ENCODE assay signal across 19 cellular contexts in genomic region chr5:149687789-149688188, GRCh38. TPM values are rescaled to one million over a fixed set of nuclear protein-coding genes. Genes with fewer than 3 reads are reported as not detected.
DNase-seq lines count a peak whose midpoint lies in the region; ATAC-seq, FAIRE-seq and TF ChIP-seq lines count a peak whose summit lies in the region.
"Had no signal": no experiment of that assay in that cellular context is flagged by ENCODE, and none has a peak within 500 bp of the region (broad histone marks: within the 10 kb centered on the region; RNA-seq: fewer than 3 reads in every experiment).

No MANE protein-coding gene starts in this region.

- no peaks in the 10 kb centered on the region for H3K9me2 ChIP-seq in PC-3 (replicated peaks; ENCODE audit: low read length)

- H3K79me2 ChIP-seq in K562 (ENCODE audit: control insufficient read depth, insufficient read depth, low read length) (no peaks in the 10 kb centered on the region), PC-3 (ENCODE audit: low read length) (no peaks in the 10 kb centered on the region)

- H4K20me1 ChIP-seq in K562 (replicated peaks; ENCODE audit: control insufficient read depth, insufficient read depth, low read length) (no peaks in the 10 kb centered on the region), PC-3 (ENCODE audit: low read length) (no peaks in the 10 kb centered on the region)

- H3F3A ChIP-seq in PC-3 (ENCODE audit: low read length, unreplicated experiment) = no peaks in the 10 kb centered on the region

- CTCF ChIA-PET in K562 (lab: Yijun Ruan, JAX; ENCODE audit: low intra/inter-chr PET ratio) = no interaction called here
- CTCF ChIA-PET in MCF 10A (lab: Yijun Ruan, JAX) = interaction anchor here (1.0 kb wide), 2 partner anchors 165 to 305 kb away, joined by 3 read pairs; no protein-coding TSS in a partner anchor
- CTCF ChIA-PET in PC-3 (lab: Charles Lee) = interaction anchor here (0.5 kb wide), 1 partner anchor 318 kb away, joined by 5 read pairs; no protein-coding TSS in a partner anchor

- H3K4me2 ChIP-seq in K562 (ENCODE audit: insufficient read depth, low read length) = no peak overlapping the region
- H3K4me2 ChIP-seq in PC-3 (ENCODE audit: low read length) = no peak overlapping the region

- intact Hi-C loops in CD14-positive monocyte (cut with micrococcal nuclease) (no loop called here), K562 (cut with micrococcal nuclease) (no loop called here), MCF 10A (cut with micrococcal nuclease) (no loop called here), PC-3 (cut with micrococcal nuclease) (no loop called here)

- no peaks in the 10 kb centered on the region for H3K9me3 Mint-ChIP-seq in CD14-positive monocyte
- H3K9me3 Mint-ChIP-seq in MCF 10A (ENCODE audit: unreplicated experiment) = no peaks in the 10 kb centered on the region
- H3K9me3 Mint-ChIP-seq: CD8-positive, alpha-beta T cell had no signal

- WGBS in K562 (ENCODE audit: insufficient coverage, low coverage, missing lambda C conversion rate) = 26% methylated on average over 3 of the region's 3 CpGs

- H3K4me1 ChIP-seq in K562 (replicated peaks in 1 of 2; ENCODE audit: control insufficient read depth in 2 of 2, insufficient read depth in 2 of 2, low read length in 2 of 2) (peaks cover 0 to 9% of the 10 kb centered on the region in 2 experiments; a peak in 2 of 5 replicates), PC-3 (ENCODE audit: insufficient read depth, low read length) (no peaks in the 10 kb centered on the region)
- H3K4me1 ChIP-seq: HAP-1, SJSA1 had no signal

- H3K4me1 Mint-ChIP-seq in CD14-positive monocyte (peaks cover 62% of the 10 kb centered on the region), MCF 10A (ENCODE audit: insufficient read depth, unreplicated experiment) (no peaks in the 10 kb centered on the region)

- TF ChIP-seq RAD21 in K562 (CRISPR knock-in tag; conservative IDR thresholded peaks at IDR 0.05 in 1 of 2, IDR thresholded peaks at IDR 0.05 in 1 of 2) = no peak

- H3K27ac ChIP-seq in K562 (ENCODE audit: extremely low read depth, low read depth, low read length) (no peak overlapping the region), PC-3 (ENCODE audit: low read length) (no peak overlapping the region)
- H3K27ac ChIP-seq: SJSA1 had no signal

- no peaks in the 10 kb centered on the region for H3K36me3 ChIP-seq in K562 (ENCODE audit: control insufficient read depth, insufficient read depth, low read length)
- no peaks in the 10 kb centered on the region for H3K36me3 ChIP-seq in PC-3 (ENCODE audit: low read depth, low read length)
- H3K36me3 ChIP-seq: HAP-1, SJSA1 had no signal

- H2AFZ ChIP-seq in K562 (ENCODE audit: low read depth, low read length) (peak overlapping the region; percentile 6; the same call in 1 of the 2 replicates), PC-3 (ENCODE audit: low read length) (no peak overlapping the region)

- ATAC-seq in K562 (no peak), PC-3 (no peak)
- ATAC-seq: CD8-positive, alpha-beta T cell had no signal

- BruUV-seq in K562 (replicated peaks; lab: Mats Ljungman, UMichigan) (no TSS peak), MCF 10A (replicated peaks; lab: Mats Ljungman, UMichigan) (no TSS peak), PC-3 (replicated peaks; lab: Mats Ljungman, UMichigan) (no TSS peak)

- TF ChIP-seq CTCF in CD14-positive monocyte (IDR thresholded peaks at IDR 0.05) = no peak
- TF ChIP-seq CTCF in K562 (IDR thresholded peaks at IDR 0.05 in 2 of 3, conservative IDR thresholded peaks at IDR 0.05 in 1 of 3; ENCODE audit: insufficient read depth in 2 of 3, low read depth in 1 of 3, low read length in 3 of 3) = no peak
- no peak for TF ChIP-seq CTCF in MCF 10A (IDR thresholded peaks at IDR 0.05; ENCODE audit: unreplicated experiment)
- no peak for TF ChIP-seq CTCF in PC-3 (conservative IDR thresholded peaks at IDR 0.05; ENCODE audit: low read depth, low read length)

- H3K27me3 ChIP-seq in K562 (ENCODE audit: control insufficient read depth in 2 of 2, insufficient read depth in 2 of 2, low read length in 2 of 2) (no peaks in the 10 kb centered on the region; a peak in 1 of 5 replicates), PC-3 (ENCODE audit: low read length) (peaks cover 53% of the 10 kb centered on the region)

- in situ Hi-C loops in K562 (cut with MboI) = no loop called here

- no peak for TF ChIP-seq POLR2A in K562 (conservative IDR thresholded peaks at IDR 0.05)

- H3K4me3 Mint-ChIP-seq in CD14-positive monocyte (peak overlapping the region; percentile 54 to 84), MCF 10A (ENCODE audit: unreplicated experiment) (no peak overlapping the region)
- H3K4me3 Mint-ChIP-seq: CD8-positive, alpha-beta T cell; IgD-negative memory B cell had no signal

- DNase-seq in AML-193 (lab: John Stamatoyannopoulos, UW) (peak; percentile 46 to 58), CD14-positive monocyte (ENCODE audit: low spot score) (no peak), NOMO-1 treated with DMSO at 0.1 percent for 48 hours (lab: John Stamatoyannopoulos, UW; ENCODE audit: unreplicated experiment) (peak; percentile 50), K562 (ENCODE audit: extremely low read depth in 1 of 4, low spot score in 3 of 4) (no peak), MCF 10A (ENCODE audit: unreplicated experiment) (no peak), PC-3 (no peak), dermis blood vessel endothelial cell (no peak)
- DNase-seq: CD8-positive, alpha-beta T cell; DND-41; NCI-H1048; NCI-H146; NCI-H2081 treated with DMSO at 0.1 percent for 48 hours; NCI-H510A; NCI-H82 had no signal

- no peak for FAIRE-seq in K562 (lab: Jason Lieb, UNC)
- FAIRE-seq: D721Med, G401.6 had no signal

- H3K36me3 Mint-ChIP-seq in CD14-positive monocyte (no peaks in the 10 kb centered on the region), MCF 10A (ENCODE audit: insufficient read depth, unreplicated experiment) (no peaks in the 10 kb centered on the region)
- H3K36me3 Mint-ChIP-seq: CD8-positive, alpha-beta T cell had no signal

- TF ChIP-seq EP300 in K562 (IDR thresholded peaks at IDR 0.05; ENCODE audit: low read length) = no peak

- H3K27ac Mint-ChIP-seq in CD14-positive monocyte = peak overlapping the region; percentile 88 to 95 (median 92)
- no peak overlapping the region for H3K27ac Mint-ChIP-seq in MCF 10A (ENCODE audit: low read depth, unreplicated experiment)
- H3K27ac Mint-ChIP-seq: CD8-positive, alpha-beta T cell had no signal

- H3K27me3 Mint-ChIP-seq in CD14-positive monocyte (ENCODE audit: low read depth in 3 of 3) (peaks cover 1 to 3% (median 2%) of the 10 kb centered on the region in 3 donors), MCF 10A (ENCODE audit: insufficient read depth, unreplicated experiment) (peaks cover 99% of the 10 kb centered on the region)

- POLR2A ChIA-PET in K562 (lab: Yijun Ruan, JAX) (interaction anchor here (0.7 to 1.2 kb wide), 2 partner anchors 14 to 554 kb away, joined by 3 read pairs; no protein-coding TSS in a partner anchor), MCF 10A (lab: Yijun Ruan, JAX) (interaction anchor here (0.6 to 0.7 kb wide), 2 partner anchors 127 to 1290 kb away, joined by 4 to 5 read pairs; no protein-coding TSS in a partner anchor), PC-3 (lab: Charles Lee; ENCODE audit: unreplicated experiment) (interaction anchor here (0.7 kb wide), 1 partner anchor 78 kb away, joined by 3 read pairs; no protein-coding TSS in a partner anchor)

- no peaks in the 10 kb centered on the region for H3K9me3 ChIP-seq in K562 (replicated peaks; ENCODE audit: control insufficient read depth, insufficient read depth, low read depth, low read length)
- H3K9me3 ChIP-seq in PC-3 (ENCODE audit: low read length) = no peaks in the 10 kb centered on the region
- H3K9me3 ChIP-seq: HAP-1, SJSA1 had no signal

- H3K9ac ChIP-seq in K562 (ENCODE audit: insufficient read depth in 1 of 2, low read depth in 2 of 2, low read length in 2 of 2) = no peak overlapping the region
- H3K9ac ChIP-seq in PC-3 (ENCODE audit: low read length) = no peak overlapping the region

- no peak overlapping the region for H3K4me3 ChIP-seq in K562
- H3K4me3 ChIP-seq in PC-3 (ENCODE audit: low read length) = no peak overlapping the region
- H3K4me3 ChIP-seq: HAP-1, SJSA1 had no signal

- no peaks in the 10 kb centered on the region for H3K9me1 ChIP-seq in K562 (ENCODE audit: control insufficient read depth, insufficient read depth, low read length)

TF ChIP-seq in K562, 482 proteins besides CTCF, POLR2A, EP300 and RAD21 (continues in another document):
- no peak for TF ChIP-seq CAMTA2 (CRISPR knock-in tag; conservative IDR thresholded peaks at IDR 0.05)
- TF ChIP-seq ZNF717 (CRISPR knock-in tag; IDR thresholded peaks at IDR 0.05) = no peak

RNA-seq across cellular contexts. Expression of gene PPARGC1B, which starts 42.3 kb away (rescaled TPM):
- polyA plus RNA-seq in CD14-positive monocyte (1 to 10 TPM in 1 of 2 donors, under 1 TPM in 1; 0.67 to 2.0 TPM), K562 (2011; rRNA removed) (2.8 and 3.0 TPM in 2 replicates), K562 (2014; fragmentation: Illumina TruSeq; extraction: Trizol) (11.6 and 11.7 TPM in 2 replicates), K562 (2014; fragmentation: Nextera tagmentation; extraction: Ambion mirVana) (1 to 10 TPM; 2.5 to 6.3 TPM), K562 (2014; rRNA removed) (8.7 and 8.8 TPM in 2 replicates)
- 34.1 and 39.8 TPM in 2 replicates for total RNA-seq in K562 (2011; cell fraction: chromatin; rRNA removed; ENCODE audit: low replicate concordance)
- 20.5 and 21.1 TPM in 2 replicates for total RNA-seq in K562 (2011; cell fraction: nucleolus; rRNA removed)
- 24.4 and 30.4 TPM in 2 replicates for total RNA-seq in K562 (2011; cell fraction: nucleoplasm; rRNA removed)
- total RNA-seq in K562 (2014; rRNA removed) (8.6 and 10.9 TPM in 2 replicates), K562 (2014; rRNA removed; fragmentation: Illumina TruSeq; extraction: Trizol) (7.1 TPM in 2 replicates), K562 (2015; rRNA removed; fragmentation: Illumina TruSeq; extraction: Trizol) (7.3 and 8.1 TPM in 2 replicates), K562 (2021) (23.3 and 29.0 TPM in 2 replicates), MCF 10A (2022) (4.3 and 7.1 TPM in 2 replicates), PC-3 (2014; rRNA removed) (4.7 and 7.8 TPM in 2 replicates), dermis blood vessel endothelial cell (1.0 and 2.2 TPM in 2 replicates)
- 2.2 and 2.6 TPM in 2 replicates for polyA plus RNA-seq in K562 (2011; cell fraction: cytosol; rRNA removed)
- 13.0 and 17.4 TPM in 2 replicates for polyA plus RNA-seq in K562 (2011; cell fraction: nucleus; rRNA removed)
- polyA plus RNA-seq in K562 (2012) = 6.4 and 8.1 TPM in 2 replicates
- 7.3 and 7.7 TPM in 2 replicates for polyA minus RNA-seq in K562 (2011; rRNA and poly(A)+ RNA removed)
- polyA minus RNA-seq in K562 (2011; cell fraction: cytosol; rRNA and poly(A)+ RNA removed) = 8.8 and 11.6 TPM in 2 replicates
- polyA minus RNA-seq in K562 (2011; cell fraction: nucleus; rRNA and poly(A)+ RNA removed) = 9.4 and 10.8 TPM in 2 replicates

Comparison
In these comparisons a context has a peak if more than half of its experiments do, and no peak if none do; other contexts are left out.
1. DNase-seq: peak in AML-193 (2 of 2) and NOMO-1 treated with DMSO at 0.1 percent for 48 hours (single experiment); none in CD14-positive monocyte (single experiment), K562 (0 of 4), MCF 10A (single experiment), PC-3 (single experiment) and dermis blood vessel endothelial cell (single experiment).